Comparison of ENCODE assay signal across 11 cellular contexts in genomic region chr5:113166710-113167366, GRCh38.
DNase-seq lines count a peak whose midpoint lies in the region; ATAC-seq, FAIRE-seq and TF ChIP-seq lines count a peak whose summit lies in the region.
"Had no signal": no experiment of that assay in that cellular context is flagged by ENCODE, and none has a peak within 500 bp of the region (broad histone marks: within the 10 kb centered on the region; RNA-seq: fewer than 3 reads in every experiment).

No MANE protein-coding gene starts in this region.

- no peaks in the 10 kb centered on the region for H3K27me3 ChIP-seq in AG04450 (ENCODE audit: control insufficient read depth, insufficient read depth, low read length)
- no peaks in the 10 kb centered on the region for H3K27me3 ChIP-seq in IMR-90 (ENCODE audit: control insufficient read depth, insufficient read depth, low read length)
- no peaks in the 10 kb centered on the region for H3K27me3 ChIP-seq in bronchial epithelial cell (ENCODE audit: control insufficient read depth, insufficient read depth, low read length)
- H3K27me3 ChIP-seq: BLaER1 treated with 17β-estradiol and CSF1 and Interleukin-3, amounts not matched to agents 10 nM and 100 nM had no signal

- WGBS in IMR-90 (ENCODE audit: extremely low coverage in 2 of 2, insufficient read length in 1 of 2), 2 experiments, result no CpG with 5 or more reads among the region's 7 CpGs

- H4K8ac ChIP-seq in IMR-90 (ENCODE audit: low read depth in 2 of 2, low read length in 2 of 2), result peak overlapping the region in 1 of 2 experiments; percentile 92; a peak in 3 of 4 replicates

- H3K14ac ChIP-seq in IMR-90 (replicated peaks; ENCODE audit: low read depth, low read length), result peak overlapping the region; percentile 65

- H3K36me3 ChIP-seq in IMR-90 (ENCODE audit: control insufficient read depth, insufficient read depth, low read length) (no peaks in the 10 kb centered on the region), bronchial epithelial cell (ENCODE audit: control insufficient read depth, insufficient read depth, low read length) (no peaks in the 10 kb centered on the region)
- H3K36me3 ChIP-seq: BLaER1 treated with 17β-estradiol and CSF1 and Interleukin-3, amounts not matched to agents 10 nM and 100 nM had no signal

- H2BK20ac ChIP-seq in IMR-90 (ENCODE audit: low read depth, low read length), result peak overlapping the region; percentile 67

- in situ Hi-C loops in IMR-90 (cut with MboI; ENCODE audit: low sequenced_read_pairs), result no loop called here

- peaks cover 26% of the 10 kb centered on the region for H3K4me1 ChIP-seq in IMR-90 (ENCODE audit: control insufficient read depth, insufficient read depth, low read length)
- H3K4me1 ChIP-seq: BLaER1 treated with 17β-estradiol and CSF1 and Interleukin-3, amounts not matched to agents 10 nM and 100 nM had no signal

- peak overlapping the region; percentile 80 for H4K5ac ChIP-seq in IMR-90 (ENCODE audit: low read depth, low read length)

- H3K23ac ChIP-seq in IMR-90 (ENCODE audit: low read depth, low read length), result peak overlapping the region; percentile 94

- peak; percentile 12; the same call in 1 of the 2 replicates for TF ChIP-seq RAD21 in IMR-90 (IDR thresholded peaks at IDR 0.05; ENCODE audit: low read length)

- H2BK120ac ChIP-seq in IMR-90 (ENCODE audit: low read depth, low read length), result peak overlapping the region; percentile 77

- intact Hi-C loops in IMR-90 (cut with micrococcal nuclease), result loop anchor here (1.0 to 2.0 kb wide), 2 partner anchors 20 to 128 kb away; no protein-coding TSS in a partner anchor

- H3K18ac ChIP-seq in IMR-90 (ENCODE audit: low read depth, low read length), result peak overlapping the region; percentile 81

- ATAC-seq in IMR-90 (ENCODE audit: low read depth), result peak; percentile 47
- ATAC-seq in GM18909 (IDR thresholded peaks at IDR 0.05; ENCODE audit: poor library complexity, unreplicated experiment), result no peak
- no peak for ATAC-seq in HG03439 (IDR thresholded peaks at IDR 0.05; ENCODE audit: unreplicated experiment)
- no peak for ATAC-seq in GM21390 (IDR thresholded peaks at IDR 0.05; ENCODE audit: unreplicated experiment)
- ATAC-seq: natural killer cell had no signal

- H3K79me1 ChIP-seq in IMR-90 (ENCODE audit: low read depth in 1 of 2, low read length in 2 of 2), result peaks cover 21 to 31% of the 10 kb centered on the region in 2 experiments

- peak overlapping the region; percentile 89 for H3K27ac ChIP-seq in AG04450 (ENCODE audit: low read depth, low read length)
- peak overlapping the region; percentile 85 for H3K27ac ChIP-seq in IMR-90 (ENCODE audit: insufficient read depth, low read length)
- H3K27ac ChIP-seq: BLaER1 treated with 17β-estradiol and CSF1 and Interleukin-3, amounts not matched to agents 10 nM and 100 nM had no signal

- 0 out of 2 replicates have a peak, but pooled peaks cover 12% of the 10 kb centered on the region for H3K9me1 ChIP-seq in IMR-90 (ENCODE audit: insufficient read depth, low read length)

- BruUV-seq in IMR-90 (replicated peaks; lab: Mats Ljungman, UMichigan), result no TSS peak

- CTCF ChIA-PET in AG04450 (lab: Charles Lee) (interaction anchor here (0.8 to 1.3 kb wide), 4 partner anchors 21 to 171 kb away, joined by 3 to 7 read pairs (median 4); no protein-coding TSS in a partner anchor), IMR-90 (lab: Yijun Ruan, JAX) (interaction anchor here (0.6 to 1.2 kb wide), 5 partner anchors 13 to 154 kb away, joined by 3 to 5 read pairs (median 3); no protein-coding TSS in a partner anchor)

- dilution Hi-C loops in IMR-90 (cut with HindIII; ENCODE audit: low sequenced_read_pairs, unreplicated experiment), result no loop called here

- TF ChIP-seq POLR2A in IMR-90 (IDR thresholded peaks at IDR 0.05; ENCODE audit: low read depth, low read length), result no peak
- TF ChIP-seq POLR2A in GM12891 (IDR thresholded peaks at IDR 0.05; ENCODE audit: low read depth, low read length), result no peak

- FAIRE-seq in bronchial epithelial cell (lab: Jason Lieb, UNC) (peak; percentile 94), GM12891 (lab: Jason Lieb, UNC) (no peak)

- peak overlapping the region; percentile 96 for H2BK5ac ChIP-seq in IMR-90 (ENCODE audit: low read depth, low read length, poor library complexity, severe bottlenecking)

- no peaks in the 10 kb centered on the region for H3K9me3 ChIP-seq in AG04450 (ENCODE audit: control insufficient read depth, insufficient read depth, low read length)
- no peaks in the 10 kb centered on the region for H3K9me3 ChIP-seq in IMR-90 (ENCODE audit: control insufficient read depth, insufficient read depth, low read length)
- H3K9me3 ChIP-seq: BLaER1 treated with 17β-estradiol and CSF1 and Interleukin-3, amounts not matched to agents 10 nM and 100 nM had no signal

- peak overlapping the region; percentile 84 for H3K4ac ChIP-seq in IMR-90 (ENCODE audit: low read depth, low read length)

- peak overlapping the region; percentile 77 for H3K56ac ChIP-seq in IMR-90 (ENCODE audit: extremely low read depth, insufficient read depth, low read length)

- H4K91ac ChIP-seq in IMR-90 (ENCODE audit: insufficient read depth, low read depth, low read length), result peak overlapping the region; percentile 96

- H2AK9ac ChIP-seq in IMR-90 (replicated peaks; ENCODE audit: low read depth, low read length, poor library complexity), result peak overlapping the region; percentile 6

- H3K4me2 ChIP-seq in IMR-90 (ENCODE audit: low read depth, low read length), result peak overlapping the region; percentile 79
- H3K4me2 ChIP-seq: BLaER1 treated with 17β-estradiol and CSF1 and Interleukin-3, amounts not matched to agents 10 nM and 100 nM had no signal

- peak overlapping the region; percentile 59; the same call in 1 of the 3 replicates for H2BK15ac ChIP-seq in IMR-90 (ENCODE audit: low read depth, low read length)

- POLR2A ChIA-PET in AG04450 (lab: Yijun Ruan, JAX), result interaction anchor here (0.6 to 1.6 kb wide), 11 partner anchors 21 to 321 kb away, joined by 3 to 8 read pairs (median 4); partner anchors contain the start of gene MCC
- POLR2A ChIA-PET in IMR-90 (lab: Charles Lee; ENCODE audit: unreplicated experiment), result interaction anchor here (0.6 kb wide), 1 partner anchor 103 kb away, joined by 3 read pairs; no protein-coding TSS in a partner anchor

- peak overlapping the region; percentile 73 for H2AK5ac ChIP-seq in IMR-90 (ENCODE audit: low read depth, low read length)

- peak overlapping the region; percentile 0; the same call in 1 of the 2 replicates for H3K9ac ChIP-seq in IMR-90 (ENCODE audit: low read depth, low read length)
- H3K9ac ChIP-seq: BLaER1 treated with 17β-estradiol and CSF1 and Interleukin-3, amounts not matched to agents 10 nM and 100 nM had no signal

- H4K20me1 ChIP-seq in IMR-90 (ENCODE audit: insufficient read depth, low read length), result peaks cover 7% of the 10 kb centered on the region
- H4K20me1 ChIP-seq: BLaER1 treated with 17β-estradiol and CSF1 and Interleukin-3, amounts not matched to agents 10 nM and 100 nM had no signal

- H3K4me3 ChIP-seq in AG04450 (ENCODE audit: low read depth, low read length), result peak overlapping the region; percentile 25
- no peak overlapping the region for H3K4me3 ChIP-seq in IMR-90 (ENCODE audit: insufficient read depth, low read depth, low read length)
- H3K4me3 ChIP-seq in bronchial epithelial cell (ENCODE audit: low read depth, low read length), result no peak overlapping the region
- H3K4me3 ChIP-seq: BLaER1 treated with 17β-estradiol and CSF1 and Interleukin-3, amounts not matched to agents 10 nM and 100 nM had no signal

- peak overlapping the region; percentile 48 for H2AFZ ChIP-seq in IMR-90 (replicated peaks; ENCODE audit: low read length, poor library complexity)

- no peak for TF ChIP-seq CTCF in AG04450 (IDR thresholded peaks at IDR 0.05; ENCODE audit: low read depth, low read length)
- TF ChIP-seq CTCF in IMR-90 (conservative IDR thresholded peaks at IDR 0.05; ENCODE audit: low read depth, low read length), result no peak
- no peak for TF ChIP-seq CTCF in bronchial epithelial cell (IDR thresholded peaks at IDR 0.05; ENCODE audit: insufficient read depth, low read length, severe bottlenecking)

- DNase-seq in AG04450 (ENCODE audit: low read depth, low spot score) (peak; percentile 63), IMR-90 (peak; percentile 89), bronchial epithelial cell (ENCODE audit: low read depth) (peak; percentile 97), lung microvascular endothelial cell (ENCODE audit: low read depth in 2 of 2) (peak; percentile 45 to 61), GM12891 (ENCODE audit: insufficient read length, low spot score) (no peak)
- DNase-seq: natural killer cell, NCI-H2029 treated with DMSO at 0.1 percent for 48 hours had no signal

TF ChIP-seq in IMR-90, 13 proteins besides CTCF, POLR2A, EP300 and RAD21:
- TF ChIP-seq CHD1 (IDR thresholded peaks at IDR 0.05; ENCODE audit: low read depth, low read length), result no peak
- TF ChIP-seq NFE2L2 (IDR thresholded peaks at IDR 0.05; ENCODE audit: low read depth, low read length), result no peak
- no peak for TF ChIP-seq MAFK (IDR thresholded peaks at IDR 0.05; ENCODE audit: low read depth, low read length)
- peak; percentile 67 for TF ChIP-seq FOS (IDR thresholded peaks at IDR 0.05; ENCODE audit: low read depth, low read length)
- peak; percentile 33; the same call in 1 of the 2 replicates for TF ChIP-seq BHLHE40 (IDR thresholded peaks at IDR 0.05; ENCODE audit: low read depth, low read length)
- TF ChIP-seq MAZ (IDR thresholded peaks at IDR 0.05; ENCODE audit: borderline replicate concordance, low read depth, low read length), result 0 out of 2 replicates have a peak, but pooled peaks have one; percentile 17

TF ChIP-seq in GM12891, 5 proteins besides CTCF, POLR2A, EP300 and RAD21:
- no peak for TF ChIP-seq PAX5 (IDR thresholded peaks at IDR 0.05; ENCODE audit: insufficient read depth, low read length, severe bottlenecking)
- no peak for TF ChIP-seq POU2F2 (IDR thresholded peaks at IDR 0.05; ENCODE audit: low read depth, low read length)
- TF ChIP-seq TAF1 (IDR thresholded peaks at IDR 0.05; ENCODE audit: low read depth, low read length), result no peak
- TF ChIP-seq POLR2AphosphoS5 (IDR thresholded peaks at IDR 0.05; ENCODE audit: low read depth, low read length), result no peak
- TF ChIP-seq SPI1 (IDR thresholded peaks at IDR 0.05; ENCODE audit: low read depth, low read length), result no peak
TF ChIP-seq in GM12891: peak in this region for 0.
